ENCODE assay signal across 8 cellular contexts in the genomic region with DNA sequence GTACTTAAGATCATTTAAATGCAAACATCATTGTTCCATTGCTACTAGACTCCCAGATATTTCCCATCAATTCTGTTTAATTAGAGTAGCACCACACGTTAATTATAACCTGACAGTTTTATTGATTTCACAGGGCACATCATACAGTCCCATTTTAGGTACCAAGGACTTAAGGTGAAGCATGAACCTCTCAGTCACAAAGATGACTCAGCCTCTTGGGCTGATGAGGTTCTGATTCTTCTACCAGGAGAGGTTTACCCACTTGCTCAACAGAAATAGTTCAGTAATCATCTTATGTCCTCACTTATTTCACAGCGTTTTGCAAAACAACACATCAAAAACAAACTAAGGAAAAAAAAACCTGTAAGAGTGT.
A peak's percentile ranks its signal among the peaks of the same experiment; 100 is the strongest.
DNase-seq lines count a peak whose midpoint lies in the region; ATAC-seq and TF ChIP-seq lines count a peak whose summit lies in the region.

No MANE protein-coding gene starts in this region.

- H3K9ac ChIP-seq in PC-3 (ENCODE audit: low read length) = peak overlapping the region; percentile 87

- H3K27me3 Mint-ChIP-seq in CD4-positive, alpha-beta T cell = no peaks in the 10 kb centered on the region
- H3K27me3 Mint-ChIP-seq in neural crest cell (ENCODE audit: low read depth) = no peaks in the 10 kb centered on the region

- peak; percentile 35 for ATAC-seq in CD4-positive, alpha-beta T cell (ENCODE audit: poor library complexity)
- ATAC-seq in PC-3 (no peak), GM18502 (IDR thresholded peaks at IDR 0.05; ENCODE audit: poor library complexity, unreplicated experiment) (no peak), HG03095 (IDR thresholded peaks at IDR 0.05; ENCODE audit: unreplicated experiment) (no peak)

- H3K79me2 ChIP-seq in PC-3 (ENCODE audit: low read length) = peaks cover 33% of the 10 kb centered on the region; the same call in 1 of the 2 replicates

- H3K36me3 ChIP-seq in PC-3 (ENCODE audit: low read depth, low read length) = no peaks in the 10 kb centered on the region
- no peaks in the 10 kb centered on the region for H3K36me3 ChIP-seq in ectodermal cell (ENCODE audit: control insufficient read depth, insufficient read depth, low read length)

- H3K36me3 Mint-ChIP-seq in CD4-positive, alpha-beta T cell (ENCODE audit: low read depth) = peaks cover 9% of the 10 kb centered on the region
- no peaks in the 10 kb centered on the region for H3K36me3 Mint-ChIP-seq in neural crest cell (ENCODE audit: low read depth)

- no peak overlapping the region for H2AFZ ChIP-seq in PC-3 (ENCODE audit: low read length)

- DNase-seq in CD4-positive, alpha-beta T cell = no peak
- peak; percentile 32 for DNase-seq in PC-3
- no peak for DNase-seq in neural crest cell (ENCODE audit: low read depth, low spot score)
- no peak for DNase-seq in NOMO-1 treated with DMSO at 0.1 percent for 48 hours (lab: John Stamatoyannopoulos, UW; ENCODE audit: unreplicated experiment)
- no peak for DNase-seq in CD1c-positive myeloid dendritic cell (ENCODE audit: extremely low spot score)

- no peaks in the 10 kb centered on the region for H3K9me2 ChIP-seq in PC-3 (replicated peaks; ENCODE audit: low read length)

- TF ChIP-seq CTCF in CD4-positive, alpha-beta T cell (IDR thresholded peaks at IDR 0.05) = no peak
- no peak for TF ChIP-seq CTCF in PC-3 (conservative IDR thresholded peaks at IDR 0.05; ENCODE audit: low read depth, low read length)
- TF ChIP-seq CTCF in neural crest cell (conservative IDR thresholded peaks at IDR 0.05) = no peak

- no peaks in the 10 kb centered on the region for H3F3A ChIP-seq in PC-3 (ENCODE audit: low read length, unreplicated experiment)

- H3K4me2 ChIP-seq in PC-3 (ENCODE audit: low read length) = peak overlapping the region; percentile 96

- no TSS peak for BruUV-seq in PC-3 (replicated peaks; lab: Mats Ljungman, UMichigan)

- H3K4me3 ChIP-seq in PC-3 (ENCODE audit: low read length) (peak overlapping the region; percentile 64; the same call in 1 of the 2 replicates), ectodermal cell (ENCODE audit: insufficient read depth, low read depth, low read length) (no peak overlapping the region)

- no peaks in the 10 kb centered on the region for H3K9me3 ChIP-seq in CD4-positive, alpha-beta T cell (ENCODE audit: control insufficient read depth, low read length)
- H3K9me3 ChIP-seq in PC-3 (ENCODE audit: low read length) (no peaks in the 10 kb centered on the region), ectodermal cell (ENCODE audit: control insufficient read depth, low read length) (no peaks in the 10 kb centered on the region)

- H3K4me1 ChIP-seq in PC-3 (ENCODE audit: insufficient read depth, low read length) = peaks cover 78% of the 10 kb centered on the region
- peaks cover 22% of the 10 kb centered on the region for H3K4me1 ChIP-seq in ectodermal cell (ENCODE audit: control insufficient read depth, insufficient read depth, low read length)

- 57 to 65% methylated on average over 2 of the region's 2 CpGs for WGBS in ectodermal cell, 2 experiments

- H3K4me3 Mint-ChIP-seq in CD4-positive, alpha-beta T cell = peak overlapping the region; percentile 85
- peak overlapping the region; percentile 74 for H3K4me3 Mint-ChIP-seq in neural crest cell

- no peaks in the 10 kb centered on the region for H3K27me3 ChIP-seq in CD4-positive, alpha-beta T cell (ENCODE audit: control insufficient read depth, insufficient read depth, low read length)
- H3K27me3 ChIP-seq in PC-3 (ENCODE audit: low read length) (no peaks in the 10 kb centered on the region), ectodermal cell (ENCODE audit: control insufficient read depth, insufficient read depth, low read length, poor library complexity, severe bottlenecking) (no peaks in the 10 kb centered on the region)

- no peaks in the 10 kb centered on the region for H4K20me1 ChIP-seq in PC-3 (ENCODE audit: low read length)

- peak overlapping the region; percentile 93 for H3K27ac ChIP-seq in CD4-positive, alpha-beta T cell (ENCODE audit: low read depth, low read length)
- H3K27ac ChIP-seq in PC-3 (ENCODE audit: low read length) (peak overlapping the region; percentile 98), ectodermal cell (ENCODE audit: insufficient read depth, low read depth, low read length, poor library complexity, severe bottlenecking) (peak overlapping the region; percentile 83)

- CTCF ChIA-PET in CD4-positive, alpha-beta T cell (lab: Charles Lee) = interaction anchor here (0.7 to 1.5 kb wide), 4 partner anchors 8 to 581 kb away, joined by 3 to 4 read pairs (median 3); no protein-coding TSS in a partner anchor
- CTCF ChIA-PET in PC-3 (lab: Charles Lee) = no interaction called here

- no peaks in the 10 kb centered on the region for H3K9me3 Mint-ChIP-seq in CD4-positive, alpha-beta T cell
- no peaks in the 10 kb centered on the region for H3K9me3 Mint-ChIP-seq in neural crest cell

- H3K27ac Mint-ChIP-seq in CD4-positive, alpha-beta T cell = peak overlapping the region; percentile 94
- H3K27ac Mint-ChIP-seq in neural crest cell (ENCODE audit: unreplicated experiment) = no peak overlapping the region

- peaks cover 99% of the 10 kb centered on the region for H3K4me1 Mint-ChIP-seq in CD4-positive, alpha-beta T cell (ENCODE audit: low read depth)
- peaks cover 39% of the 10 kb centered on the region for H3K4me1 Mint-ChIP-seq in neural crest cell

- intact Hi-C loops in CD4-positive, alpha-beta T cell (cut with DNase I, micrococcal nuclease) = loop anchor here in 1 of 2 experiments (1.0 kb wide), 1 partner anchor 39 kb away; no protein-coding TSS in a partner anchor
- intact Hi-C loops in PC-3 (cut with micrococcal nuclease) = loop anchor here (10.0 kb wide), 1 partner anchor 152 kb away; no protein-coding TSS in a partner anchor

- POLR2A ChIA-PET in CD4-positive, alpha-beta T cell (lab: Charles Lee) = interaction anchor here (1.2 to 11.3 kb wide), 11 partner anchors 10 to 100 kb away, joined by 3 to 323 read pairs (median 5); a partner anchor contains a TSS
- POLR2A ChIA-PET in PC-3 (lab: Charles Lee; ENCODE audit: unreplicated experiment) = no interaction called here
